In genomic region chr10:97400665-97401454, GRCh38 we compare ENCODE assay signal across 8 cellular contexts. TPM values are rescaled to one million over a fixed set of nuclear protein-coding genes. Genes with fewer than 3 reads are reported as not detected.
DNase-seq lines count a peak whose midpoint lies in the region; ATAC-seq and TF ChIP-seq lines count a peak whose summit lies in the region.

TSS of gene RRP12 (minus strand) at chr10:97401340. CDS start at chr10:97401231, 109 bp downstream.

- ATAC-seq in HG03175 (IDR thresholded peaks at IDR 0.05; ENCODE audit: unreplicated experiment): peak; percentile 95

- peak; percentile 66 for TF ChIP-seq POLR2A in GM18951 (IDR thresholded peaks at IDR 0.05; ENCODE audit: extremely low read depth, insufficient read depth, insufficient read length)

- TF ChIP-seq CTCF in WERI-Rb-1 (IDR thresholded peaks at IDR 0.05; ENCODE audit: low read depth, low read length): no peak

- peak within 1 kb of the TSS; percentile 91 to 97 (median 96) for H3K27ac Mint-ChIP-seq in immature natural killer cell

- in situ Hi-C loops in GM18951 (cut with MboI; ENCODE audit: low sequenced_read_pairs, unreplicated experiment): no loop called here

- no peaks in the 10 kb centered on the region for H3K27me3 ChIP-seq in WERI-Rb-1 (ENCODE audit: insufficient read depth, low read depth, severe bottlenecking)

- peak within 1 kb of the TSS; percentile 95 to 97 (median 95) for H3K4me3 Mint-ChIP-seq in immature natural killer cell

- H3K27ac ChIP-seq in WERI-Rb-1: peak within 1 kb of the TSS; percentile 28
- H3K27ac ChIP-seq in caudate nucleus (ENCODE audit: low read depth, low read length): peak within 1 kb of the TSS; percentile 46

- peak within 1 kb of the TSS; percentile 59 for H3K4me3 ChIP-seq in WERI-Rb-1 (ENCODE audit: low read depth, low read length)

- DNase-seq in AG20443 (ENCODE audit: low spot score): peak; percentile 97
- peak; percentile 93 for DNase-seq in NCI-H2227 treated with DMSO at 0.1 percent for 48 hours (lab: John Stamatoyannopoulos, UW)
- DNase-seq in WERI-Rb-1: peak; percentile 90
- DNase-seq in caudate nucleus (lab: John Stamatoyannopoulos, UW): peak in 60 of 61 donors; percentile 9 to 97 (median 82)
- DNase-seq in immature natural killer cell: peak; percentile 93 to 95 (median 95)
- peak; percentile 88 for DNase-seq in smooth muscle cell of the brain vasculature (ENCODE audit: low read depth, low spot score)

- H3K9me3 ChIP-seq in WERI-Rb-1 (ENCODE audit: severe bottlenecking): no peaks in the 10 kb centered on the region

- H3K9me3 Mint-ChIP-seq in immature natural killer cell: no peaks in the 10 kb centered on the region

- H3K27me3 Mint-ChIP-seq in immature natural killer cell (ENCODE audit: low read depth in 3 of 3): peaks cover 3 to 10% (median 5%) of the 10 kb centered on the region in 3 donors

- H3K4me1 Mint-ChIP-seq in immature natural killer cell: peaks cover 18% of the 10 kb centered on the region in 2 donors

- H3K36me3 ChIP-seq in WERI-Rb-1: peaks cover 25% of the 10 kb centered on the region

- H3K36me3 Mint-ChIP-seq in immature natural killer cell: peaks cover 4 to 6% (median 6%) of the 10 kb centered on the region in 3 donors

RNA-seq across cellular contexts. Expression of gene RRP12, which starts in this region (rescaled TPM):
- polyA plus RNA-seq in immature natural killer cell: 1 to 10 TPM; 4.6 to 8.5 (median 7.0) TPM

Comparison
In these comparisons a context has a peak if more than half of its experiments do, and no peak if none do; other contexts are left out.
1. Peak in every context shown above with its lines: DNase-seq, ATAC-seq, H3K4me3 ChIP-seq and H3K27ac ChIP-seq.